17 cellular contexts compared by ENCODE assay signal in genomic region chr12:43332977-43333649, GRCh38.
DNase-seq lines count a peak whose midpoint lies in the region; ATAC-seq and TF ChIP-seq lines count a peak whose summit lies in the region.
"Had no signal": no experiment of that assay in that cellular context is flagged by ENCODE, and none has a peak within 500 bp of the region (broad histone marks: within the 10 kb centered on the region; RNA-seq: fewer than 3 reads in every experiment).

No MANE protein-coding gene starts in this region.

- no peak overlapping the region for H2BK5ac ChIP-seq in mesendoderm (ENCODE audit: low read length)

- no peak overlapping the region for H3K27ac ChIP-seq in mesendoderm (ENCODE audit: low read depth, low read length)
- H3K27ac ChIP-seq: KMS-11 had no signal

- no peak overlapping the region for H2BK15ac ChIP-seq in mesendoderm (replicated peaks; ENCODE audit: low read depth)

- TF ChIP-seq CTCF in choroid plexus epithelial cell (conservative IDR thresholded peaks at IDR 0.05; ENCODE audit: low read depth, low read length): no peak

- H3K79me1 ChIP-seq in mesendoderm (ENCODE audit: low read length): no peaks in the 10 kb centered on the region

- H3K4me3 ChIP-seq in choroid plexus epithelial cell (ENCODE audit: low read depth, low read length) (no peak overlapping the region), mesendoderm (ENCODE audit: low read length) (no peak overlapping the region)

- no peak overlapping the region for H3K4me2 ChIP-seq in mesendoderm (ENCODE audit: low read length)
- H3K4me2 ChIP-seq: KMS-11 had no signal

- DNase-seq in ELR (ENCODE audit: low read depth) (peak; percentile 61), OCI-M1 (lab: John Stamatoyannopoulos, UW) (peak; percentile 68), choroid plexus epithelial cell (ENCODE audit: low read depth) (peak; percentile 72), mesendoderm (peak; percentile 28), occipital lobe (lab: John Stamatoyannopoulos, UW) (no peak), DMS 273 (lab: John Stamatoyannopoulos, UW; ENCODE audit: unreplicated experiment) (no peak)
- DNase-seq: activated T-cell treated with anti-CD3 and anti-CD28 coated beads, Interleukin-2, amount 50 U/mL, for 48 hours; amygdala; Calu3; GOT3; NCI-H446 treated with DMSO at 0.1 percent for 48 hours; posterior cingulate gyrus; RPMI8226; substantia nigra had no signal

- H2BK120ac ChIP-seq in mesendoderm (ENCODE audit: low read depth, low read length): no peak overlapping the region

- H3K79me2 ChIP-seq in mesendoderm (ENCODE audit: control insufficient read depth, insufficient read depth, low read length): no peaks in the 10 kb centered on the region

- no peak overlapping the region for H2AK5ac ChIP-seq in mesendoderm (ENCODE audit: low read length)

- H3K23ac ChIP-seq in mesendoderm (ENCODE audit: low read length): no peak overlapping the region

- no peak overlapping the region for H3K4ac ChIP-seq in mesendoderm (ENCODE audit: low read depth, low read length)

- no peak overlapping the region for H3K18ac ChIP-seq in mesendoderm (ENCODE audit: low read length)

- ATAC-seq in GM19467 (IDR thresholded peaks at IDR 0.05; ENCODE audit: unreplicated experiment) (no peak), HG03039 (IDR thresholded peaks at IDR 0.05; ENCODE audit: unreplicated experiment) (no peak)

- no peak overlapping the region for H3K9ac ChIP-seq in mesendoderm (ENCODE audit: low read length)
- H3K9ac ChIP-seq: KMS-11 had no signal

- H3K27me3 ChIP-seq in mesendoderm (ENCODE audit: insufficient read depth, low read length, poor library complexity): no peaks in the 10 kb centered on the region

- H3K56ac ChIP-seq in mesendoderm (ENCODE audit: low read length): no peak overlapping the region

- peaks cover 2% of the 10 kb centered on the region for H3K4me1 ChIP-seq in mesendoderm (ENCODE audit: control insufficient read depth, low read depth, low read length)

- WGBS in mesendoderm (ENCODE audit: extremely low coverage, insufficient coverage, low lambda C conversion rate): no CpG with 5 or more reads among the region's 2 CpGs

- no peak overlapping the region for H4K5ac ChIP-seq in mesendoderm (ENCODE audit: low read length)

- H4K8ac ChIP-seq in mesendoderm (ENCODE audit: low read depth, low read length): no peak overlapping the region

- no peaks in the 10 kb centered on the region for H3K36me3 ChIP-seq in mesendoderm (ENCODE audit: control insufficient read depth, insufficient read depth, low read length)

Comparison
In these comparisons a context has a peak if more than half of its experiments do, and no peak if none do; other contexts are left out.
1. DNase-seq: peak in ELR (single experiment), OCI-M1 (single experiment), choroid plexus epithelial cell (single experiment) and mesendoderm (single experiment); none in occipital lobe (single experiment) and DMS 273 (single experiment).